In genomic region chr1:40628903-40629292, GRCh38 we compare ENCODE assay signal across 1 cellular context.
TF ChIP-seq lines count a peak whose summit lies in the region.

No MANE protein-coding gene starts in this region.

TF ChIP-seq in GM23338, 12 proteins besides CTCF, POLR2A, EP300 and RAD21 (continued from another document):
- TF ChIP-seq ZNF462 (CRISPR knock-in tag; IDR thresholded peaks at IDR 0.05) (no peak), JUNB (IDR thresholded peaks at IDR 0.05; ENCODE audit: unreplicated experiment) (no peak), STAT1 (IDR thresholded peaks at IDR 0.05; ENCODE audit: unreplicated experiment) (no peak), EZH2 (IDR thresholded peaks at IDR 0.05; ENCODE audit: low read depth, unreplicated experiment) (no peak), NANOG (IDR thresholded peaks at IDR 0.05; ENCODE audit: borderline replicate concordance) (no peak), ZNF114 (CRISPR knock-in tag; IDR thresholded peaks at IDR 0.05) (no peak)
- TF ChIP-seq, protein P1, sequence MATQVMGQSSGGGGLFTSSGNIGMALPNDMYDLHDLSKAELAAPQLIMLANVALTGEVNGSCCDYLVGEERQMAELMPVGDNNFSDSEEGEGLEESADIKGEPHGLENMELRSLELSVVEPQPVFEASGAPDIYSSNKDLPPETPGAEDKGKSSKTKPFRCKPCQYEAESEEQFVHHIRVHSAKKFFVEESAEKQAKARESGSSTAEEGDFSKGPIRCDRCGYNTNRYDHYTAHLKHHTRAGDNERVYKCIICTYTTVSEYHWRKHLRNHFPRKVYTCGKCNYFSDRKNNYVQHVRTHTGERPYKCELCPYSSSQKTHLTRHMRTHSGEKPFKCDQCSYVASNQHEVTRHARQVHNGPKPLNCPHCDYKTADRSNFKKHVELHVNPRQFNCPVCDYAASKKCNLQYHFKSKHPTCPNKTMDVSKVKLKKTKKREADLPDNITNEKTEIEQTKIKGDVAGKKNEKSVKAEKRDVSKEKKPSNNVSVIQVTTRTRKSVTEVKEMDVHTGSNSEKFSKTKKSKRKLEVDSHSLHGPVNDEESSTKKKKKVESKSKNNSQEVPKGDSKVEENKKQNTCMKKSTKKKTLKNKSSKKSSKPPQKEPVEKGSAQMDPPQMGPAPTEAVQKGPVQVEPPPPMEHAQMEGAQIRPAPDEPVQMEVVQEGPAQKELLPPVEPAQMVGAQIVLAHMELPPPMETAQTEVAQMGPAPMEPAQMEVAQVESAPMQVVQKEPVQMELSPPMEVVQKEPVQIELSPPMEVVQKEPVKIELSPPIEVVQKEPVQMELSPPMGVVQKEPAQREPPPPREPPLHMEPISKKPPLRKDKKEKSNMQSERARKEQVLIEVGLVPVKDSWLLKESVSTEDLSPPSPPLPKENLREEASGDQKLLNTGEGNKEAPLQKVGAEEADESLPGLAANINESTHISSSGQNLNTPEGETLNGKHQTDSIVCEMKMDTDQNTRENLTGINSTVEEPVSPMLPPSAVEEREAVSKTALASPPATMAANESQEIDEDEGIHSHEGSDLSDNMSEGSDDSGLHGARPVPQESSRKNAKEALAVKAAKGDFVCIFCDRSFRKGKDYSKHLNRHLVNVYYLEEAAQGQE (IDR thresholded peaks at IDR 0.05; ENCODE audit: unreplicated experiment) = no peak
